In genomic region chr17:63816669-63817068, GRCh38 we compare ENCODE assay signal across 22 cellular contexts. TPM values are rescaled to one million over a fixed set of nuclear protein-coding genes. Genes with fewer than 3 reads are reported as not detected.
A peak's percentile ranks its signal among the peaks of the same experiment; 100 is the strongest.
DNase-seq lines count a peak whose midpoint lies in the region; ATAC-seq and TF ChIP-seq lines count a peak whose summit lies in the region.
"Had no signal": no experiment of that assay in that cellular context is flagged by ENCODE, and none has a peak within 500 bp of the region (broad histone marks: within the 10 kb centered on the region; RNA-seq: fewer than 3 reads in every experiment).

No MANE protein-coding gene starts in this region.

- peaks cover 71% of the 10 kb centered on the region for H3K36me3 Mint-ChIP-seq in activated CD4-positive, alpha-beta T cell treated with anti-CD3 and anti-CD28 coated beads for 36 hours (ENCODE audit: low read depth)

- no peaks in the 10 kb centered on the region for H3K27me3 ChIP-seq in SJSA1 (replicated peaks)
- no peaks in the 10 kb centered on the region for H3K27me3 ChIP-seq in MM.1S (replicated peaks; ENCODE audit: insufficient read depth, low read length)
- H3K27me3 ChIP-seq: BLaER1 treated with 17β-estradiol and CSF1 and Interleukin-3, amounts not matched to agents 10 nM and 100 nM had no signal

- no peak overlapping the region for H3K4me2 ChIP-seq in MM.1S (ENCODE audit: low read depth, low read length)
- H3K4me2 ChIP-seq: BLaER1 treated with 17β-estradiol and CSF1 and Interleukin-3, amounts not matched to agents 10 nM and 100 nM; KMS-11 had no signal

- H3K9ac ChIP-seq in MM.1S (ENCODE audit: low read length), result no peak overlapping the region
- H3K9ac ChIP-seq: BLaER1 treated with 17β-estradiol and CSF1 and Interleukin-3, amounts not matched to agents 10 nM and 100 nM; KMS-11 had no signal

- H3K9me3 ChIP-seq in SJSA1 (replicated peaks) (no peaks in the 10 kb centered on the region), MM.1S (replicated peaks; ENCODE audit: insufficient read depth, low read length) (no peaks in the 10 kb centered on the region)
- H3K9me3 ChIP-seq: BLaER1 treated with 17β-estradiol and CSF1 and Interleukin-3, amounts not matched to agents 10 nM and 100 nM had no signal

- DNase-seq in activated CD4-positive, alpha-beta T cell treated with anti-CD3 and anti-CD28 coated beads for 36 hours, result no peak
- DNase-seq in activated CD4-positive, alpha-beta T cell treated with anti-CD3 and anti-CD28 coated beads, Interleukin-2, amount 50 U/mL, for 4 hours, result no peak
- DNase-seq in ELR (ENCODE audit: low read depth) (peak; percentile 72), SJSA1 (ENCODE audit: low read depth in 1 of 2, low spot score in 2 of 2) (peak in 1 of 2 experiments; percentile 58), hepatic stellate cell (ENCODE audit: low spot score) (peak; percentile 32), MM.1S (no peak)
- DNase-seq: CD8-positive, alpha-beta memory T cell; DMS79; GDM1; GOT3; NCI-H1105 treated with DMSO at 0.1 percent for 48 hours; NCI-H1694 treated with DMSO at 0.1 percent for 48 hours; NCI-H526 treated with DMSO at 0.1 percent for 48 hours; NK-92 treated with Interleukin-12 subunit alpha and Interleukin-12 subunit beta, amount 100 ng/mL, for 24 hours; OCI-M1 had no signal

- H3K27me3 Mint-ChIP-seq in activated CD4-positive, alpha-beta T cell treated with anti-CD3 and anti-CD28 coated beads for 36 hours, result no peaks in the 10 kb centered on the region
- H3K27me3 Mint-ChIP-seq: CD8-positive, alpha-beta memory T cell had no signal

- no peak overlapping the region for H3K4me3 Mint-ChIP-seq in activated CD4-positive, alpha-beta T cell treated with anti-CD3 and anti-CD28 coated beads for 36 hours
- H3K4me3 Mint-ChIP-seq: CD8-positive, alpha-beta memory T cell had no signal

- peaks cover 2% of the 10 kb centered on the region for H3K4me1 Mint-ChIP-seq in activated CD4-positive, alpha-beta T cell treated with anti-CD3 and anti-CD28 coated beads for 36 hours

- peak overlapping the region; percentile 1 for H3K27ac Mint-ChIP-seq in activated CD4-positive, alpha-beta T cell treated with anti-CD3 and anti-CD28 coated beads for 36 hours

- no peak overlapping the region for H3K4me3 ChIP-seq in SJSA1
- no peak overlapping the region for H3K4me3 ChIP-seq in MM.1S (ENCODE audit: low read length)
- H3K4me3 ChIP-seq: BLaER1 treated with 17β-estradiol and CSF1 and Interleukin-3, amounts not matched to agents 10 nM and 100 nM had no signal

- intact Hi-C loops in activated CD4-positive, alpha-beta T cell treated with anti-CD3 and anti-CD28 coated beads for 36 hours (cut with DNase I, micrococcal nuclease), result no loop called here

- H4K20me1 ChIP-seq in MM.1S (ENCODE audit: insufficient read depth, low read length), result no peaks in the 10 kb centered on the region

- no peaks in the 10 kb centered on the region for H3K9me3 Mint-ChIP-seq in activated CD4-positive, alpha-beta T cell treated with anti-CD3 and anti-CD28 coated beads for 36 hours (ENCODE audit: low read depth)
- H3K9me3 Mint-ChIP-seq: CD8-positive, alpha-beta memory T cell had no signal

- CTCF ChIA-PET in activated CD4-positive, alpha-beta T cell treated with anti-CD3 and anti-CD28 coated beads for 36 hours (lab: Charles Lee), result interaction anchor here (0.6 to 1.2 kb wide), 2 partner anchors 18 to 42 kb away, joined by 3 read pairs; partner anchors contain the start of gene DDX42

- H2AFZ ChIP-seq in MM.1S (ENCODE audit: low read length), result no peak overlapping the region

- peaks cover 24% of the 10 kb centered on the region for H3K79me2 ChIP-seq in MM.1S (ENCODE audit: low read length)

- H3K4me1 ChIP-seq in SJSA1 (replicated peaks) (peaks cover 32% of the 10 kb centered on the region), MM.1S (ENCODE audit: low read length) (no peaks in the 10 kb centered on the region)

- peaks cover 97% of the 10 kb centered on the region for H3K36me3 ChIP-seq in SJSA1
- H3K36me3 ChIP-seq in MM.1S (replicated peaks; ENCODE audit: insufficient read depth, low read length), result peaks cover 37% of the 10 kb centered on the region

- H3F3A ChIP-seq in MM.1S (ENCODE audit: insufficient read depth, low read length), result peaks cover 10% of the 10 kb centered on the region

- H3K9me2 ChIP-seq in MM.1S (replicated peaks; ENCODE audit: insufficient read depth, low read length), result no peaks in the 10 kb centered on the region

- no peak for ATAC-seq in activated CD4-positive, alpha-beta T cell treated with anti-CD3 and anti-CD28 coated beads for 36 hours
- ATAC-seq in HG02763 (IDR thresholded peaks at IDR 0.05; ENCODE audit: unreplicated experiment), result no peak
- ATAC-seq in GM19328 (IDR thresholded peaks at IDR 0.05; ENCODE audit: unreplicated experiment), result no peak
- ATAC-seq: HepG2 had no signal

- POLR2A ChIA-PET in activated CD4-positive, alpha-beta T cell treated with anti-CD3 and anti-CD28 coated beads for 36 hours (lab: Charles Lee), result interaction anchor here (0.6 kb wide), 1 partner anchor 139 kb away, joined by 3 read pairs; no protein-coding TSS in a partner anchor

- H3K27ac ChIP-seq in SJSA1, result peak overlapping the region; percentile 18
- no peak overlapping the region for H3K27ac ChIP-seq in MM.1S (ENCODE audit: low read length)
- H3K27ac ChIP-seq: 22Rv1; BLaER1 treated with 17β-estradiol and CSF1 and Interleukin-3, amounts not matched to agents 10 nM and 100 nM; KMS-11; RWPE1 had no signal

- TF ChIP-seq CTCF in MM.1S (IDR thresholded peaks at IDR 0.05; ENCODE audit: low read length), result no peak

RNA-seq across cellular contexts. Expression of gene PSMC5, which starts 10.6 kb away (rescaled TPM):
- total RNA-seq in activated CD4-positive, alpha-beta T cell treated with anti-CD3 and anti-CD28 coated beads for 36 hours, result 100 to 1,000 TPM in 1 of 2 experiments, 10 to 100 TPM in 1; 98.2 to 160 TPM
- 54.4 and 63.7 TPM in 2 replicates for total RNA-seq in SJSA1 (2014; rRNA removed; shearing (Covaris generic))

RNA-seq across cellular contexts. Expression of gene FTSJ3, which starts 10.8 kb away (rescaled TPM):
- 10 to 100 TPM; 52.1 to 61.2 TPM for total RNA-seq in activated CD4-positive, alpha-beta T cell treated with anti-CD3 and anti-CD28 coated beads for 36 hours
- 68.9 and 80.2 TPM in 2 replicates for total RNA-seq in SJSA1 (2014; rRNA removed; shearing (Covaris generic))

RNA-seq across cellular contexts. Expression of gene SMARCD2, which starts 25.8 kb away (rescaled TPM):
- 100 to 1,000 TPM in 1 of 2 experiments, 10 to 100 TPM in 1; 100.0 to 101 TPM for total RNA-seq in activated CD4-positive, alpha-beta T cell treated with anti-CD3 and anti-CD28 coated beads for 36 hours
- total RNA-seq in SJSA1 (2014; rRNA removed; shearing (Covaris generic)), result 75.9 and 115 TPM in 2 replicates

RNA-seq across cellular contexts. Expression of gene DDX42, which starts 42.7 kb away (rescaled TPM):
- 100 to 1,000 TPM; 109 to 173 TPM for total RNA-seq in activated CD4-positive, alpha-beta T cell treated with anti-CD3 and anti-CD28 coated beads for 36 hours
- total RNA-seq in SJSA1 (2014; rRNA removed; shearing (Covaris generic)), result 102 and 118 TPM in 2 replicates

RNA-seq across cellular contexts. Expression of gene CCDC47, which starts 43.3 kb away (rescaled TPM):
- total RNA-seq in activated CD4-positive, alpha-beta T cell treated with anti-CD3 and anti-CD28 coated beads for 36 hours, result 10 to 100 TPM; 76.9 to 82.3 TPM
- total RNA-seq in SJSA1 (2014; rRNA removed; shearing (Covaris generic)), result 106 and 125 TPM in 2 replicates

Comparison
In these comparisons a context has a peak if more than half of its experiments do, and no peak if none do; other contexts are left out.
1. DNase-seq: peak in ELR (single experiment) and hepatic stellate cell (single experiment); none in activated CD4-positive, alpha-beta T cell treated with anti-CD3 and anti-CD28 coated beads for 36 hours (single experiment), activated CD4-positive, alpha-beta T cell treated with anti-CD3 and anti-CD28 coated beads, Interleukin-2, amount 50 U/mL, for 4 hours (0 of 2) and MM.1S (single experiment).